Comparison of ENCODE assay signal across 1 cellular context in the genomic region with DNA sequence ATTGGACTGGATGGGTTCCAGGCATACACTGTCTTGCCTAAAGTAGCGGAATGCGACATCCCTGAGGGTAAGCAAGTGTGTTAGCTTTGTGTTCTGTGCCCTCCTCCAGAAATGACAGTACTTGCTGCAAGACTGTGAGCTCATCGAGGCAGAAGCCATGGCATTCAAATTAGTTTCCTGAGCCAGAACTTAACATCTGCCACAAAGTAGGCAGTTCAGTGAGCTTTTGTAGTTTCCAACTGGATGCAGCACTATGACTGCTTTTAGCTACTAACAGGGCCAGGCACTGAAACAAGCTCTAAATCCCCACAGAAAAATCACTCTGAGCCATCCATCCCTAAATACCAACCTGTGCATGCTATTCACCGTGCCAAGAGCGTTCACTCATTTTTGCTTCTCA.
TF ChIP-seq lines count a peak whose summit lies in the region.

No MANE protein-coding gene starts in this region.

TF ChIP-seq in GM23338, 12 proteins besides CTCF, POLR2A, EP300 and RAD21:
- TF ChIP-seq, protein P1, sequence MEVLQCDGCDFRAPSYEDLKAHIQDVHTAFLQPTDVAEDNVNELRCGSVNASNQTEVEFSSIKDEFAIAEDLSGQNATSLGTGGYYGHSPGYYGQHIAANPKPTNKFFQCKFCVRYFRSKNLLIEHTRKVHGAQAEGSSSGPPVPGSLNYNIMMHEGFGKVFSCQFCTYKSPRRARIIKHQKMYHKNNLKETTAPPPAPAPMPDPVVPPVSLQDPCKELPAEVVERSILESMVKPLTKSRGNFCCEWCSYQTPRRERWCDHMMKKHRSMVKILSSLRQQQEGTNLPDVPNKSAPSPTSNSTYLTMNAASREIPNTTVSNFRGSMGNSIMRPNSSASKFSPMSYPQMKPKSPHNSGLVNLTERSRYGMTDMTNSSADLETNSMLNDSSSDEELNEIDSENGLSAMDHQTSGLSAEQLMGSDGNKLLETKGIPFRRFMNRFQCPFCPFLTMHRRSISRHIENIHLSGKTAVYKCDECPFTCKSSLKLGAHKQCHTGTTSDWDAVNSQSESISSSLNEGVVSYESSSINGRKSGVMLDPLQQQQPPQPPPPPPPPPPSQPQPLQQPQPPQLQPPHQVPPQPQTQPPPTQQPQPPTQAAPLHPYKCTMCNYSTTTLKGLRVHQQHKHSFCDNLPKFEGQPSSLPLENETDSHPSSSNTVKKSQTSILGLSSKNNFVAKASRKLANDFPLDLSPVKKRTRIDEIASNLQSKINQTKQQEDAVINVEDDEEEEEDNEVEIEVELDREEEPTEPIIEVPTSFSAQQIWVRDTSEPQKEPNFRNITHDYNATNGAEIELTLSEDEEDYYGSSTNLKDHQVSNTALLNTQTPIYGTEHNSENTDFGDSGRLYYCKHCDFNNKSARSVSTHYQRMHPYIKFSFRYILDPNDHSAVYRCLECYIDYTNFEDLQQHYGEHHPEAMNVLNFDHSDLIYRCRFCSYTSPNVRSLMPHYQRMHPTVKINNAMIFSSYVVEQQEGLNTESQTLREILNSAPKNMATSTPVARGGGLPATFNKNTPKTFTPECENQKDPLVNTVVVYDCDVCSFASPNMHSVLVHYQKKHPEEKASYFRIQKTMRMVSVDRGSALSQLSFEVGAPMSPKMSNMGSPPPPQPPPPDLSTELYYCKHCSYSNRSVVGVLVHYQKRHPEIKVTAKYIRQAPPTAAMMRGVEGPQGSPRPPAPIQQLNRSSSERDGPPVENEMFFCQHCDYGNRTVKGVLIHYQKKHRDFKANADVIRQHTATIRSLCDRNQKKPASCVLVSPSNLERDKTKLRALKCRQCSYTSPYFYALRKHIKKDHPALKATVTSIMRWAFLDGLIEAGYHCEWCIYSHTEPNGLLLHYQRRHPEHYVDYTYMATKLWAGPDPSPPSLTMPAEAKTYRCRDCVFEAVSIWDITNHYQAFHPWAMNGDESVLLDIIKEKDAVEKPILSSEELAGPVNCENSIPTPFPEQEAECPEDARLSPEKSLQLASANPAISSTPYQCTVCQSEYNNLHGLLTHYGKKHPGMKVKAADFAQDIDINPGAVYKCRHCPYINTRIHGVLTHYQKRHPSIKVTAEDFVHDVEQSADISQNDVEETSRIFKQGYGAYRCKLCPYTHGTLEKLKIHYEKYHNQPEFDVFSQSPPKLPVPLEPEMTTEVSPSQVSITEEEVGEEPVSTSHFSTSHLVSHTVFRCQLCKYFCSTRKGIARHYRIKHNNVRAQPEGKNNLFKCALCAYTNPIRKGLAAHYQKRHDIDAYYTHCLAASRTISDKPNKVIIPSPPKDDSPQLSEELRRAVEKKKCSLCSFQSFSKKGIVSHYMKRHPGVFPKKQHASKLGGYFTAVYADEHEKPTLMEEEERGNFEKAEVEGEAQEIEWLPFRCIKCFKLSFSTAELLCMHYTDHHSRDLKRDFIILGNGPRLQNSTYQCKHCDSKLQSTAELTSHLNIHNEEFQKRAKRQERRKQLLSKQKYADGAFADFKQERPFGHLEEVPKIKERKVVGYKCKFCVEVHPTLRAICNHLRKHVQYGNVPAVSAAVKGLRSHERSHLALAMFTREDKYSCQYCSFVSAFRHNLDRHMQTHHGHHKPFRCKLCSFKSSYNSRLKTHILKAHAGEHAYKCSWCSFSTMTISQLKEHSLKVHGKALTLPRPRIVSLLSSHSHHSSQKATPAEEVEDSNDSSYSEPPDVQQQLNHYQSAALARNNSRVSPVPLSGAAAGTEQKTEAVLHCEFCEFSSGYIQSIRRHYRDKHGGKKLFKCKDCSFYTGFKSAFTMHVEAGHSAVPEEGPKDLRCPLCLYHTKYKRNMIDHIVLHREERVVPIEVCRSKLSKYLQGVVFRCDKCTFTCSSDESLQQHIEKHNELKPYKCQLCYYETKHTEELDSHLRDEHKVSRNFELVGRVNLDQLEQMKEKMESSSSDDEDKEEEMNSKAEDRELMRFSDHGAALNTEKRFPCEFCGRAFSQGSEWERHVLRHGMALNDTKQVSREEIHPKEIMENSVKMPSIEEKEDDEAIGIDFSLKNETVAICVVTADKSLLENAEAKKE (CRISPR knock-in tag; IDR thresholded peaks at IDR 0.05) = no peak
- TF ChIP-seq ZNF331 (CRISPR knock-in tag; IDR thresholded peaks at IDR 0.05; ENCODE audit: low read depth) (no peak), CREB1 (CRISPR knock-in tag; IDR thresholded peaks at IDR 0.05; ENCODE audit: low read depth) (no peak), EZH2phosphoT487 (IDR thresholded peaks at IDR 0.05; ENCODE audit: unreplicated experiment) (no peak), STAT1 (IDR thresholded peaks at IDR 0.05; ENCODE audit: unreplicated experiment) (no peak), NANOG (IDR thresholded peaks at IDR 0.05; ENCODE audit: borderline replicate concordance) (no peak), ZNF114 (CRISPR knock-in tag; IDR thresholded peaks at IDR 0.05) (no peak), EZH2 (IDR thresholded peaks at IDR 0.05; ENCODE audit: low read depth, unreplicated experiment) (no peak), POLR2AphosphoS5 (IDR thresholded peaks at IDR 0.05; ENCODE audit: low read depth) (no peak), JUNB (IDR thresholded peaks at IDR 0.05; ENCODE audit: unreplicated experiment) (no peak)
- TF ChIP-seq, protein P2, sequence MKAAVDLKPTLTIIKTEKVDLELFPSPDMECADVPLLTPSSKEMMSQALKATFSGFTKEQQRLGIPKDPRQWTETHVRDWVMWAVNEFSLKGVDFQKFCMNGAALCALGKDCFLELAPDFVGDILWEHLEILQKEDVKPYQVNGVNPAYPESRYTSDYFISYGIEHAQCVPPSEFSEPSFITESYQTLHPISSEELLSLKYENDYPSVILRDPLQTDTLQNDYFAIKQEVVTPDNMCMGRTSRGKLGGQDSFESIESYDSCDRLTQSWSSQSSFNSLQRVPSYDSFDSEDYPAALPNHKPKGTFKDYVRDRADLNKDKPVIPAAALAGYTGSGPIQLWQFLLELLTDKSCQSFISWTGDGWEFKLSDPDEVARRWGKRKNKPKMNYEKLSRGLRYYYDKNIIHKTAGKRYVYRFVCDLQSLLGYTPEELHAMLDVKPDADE (IDR thresholded peaks at IDR 0.05) = no peak
- TF ChIP-seq, protein P3, sequence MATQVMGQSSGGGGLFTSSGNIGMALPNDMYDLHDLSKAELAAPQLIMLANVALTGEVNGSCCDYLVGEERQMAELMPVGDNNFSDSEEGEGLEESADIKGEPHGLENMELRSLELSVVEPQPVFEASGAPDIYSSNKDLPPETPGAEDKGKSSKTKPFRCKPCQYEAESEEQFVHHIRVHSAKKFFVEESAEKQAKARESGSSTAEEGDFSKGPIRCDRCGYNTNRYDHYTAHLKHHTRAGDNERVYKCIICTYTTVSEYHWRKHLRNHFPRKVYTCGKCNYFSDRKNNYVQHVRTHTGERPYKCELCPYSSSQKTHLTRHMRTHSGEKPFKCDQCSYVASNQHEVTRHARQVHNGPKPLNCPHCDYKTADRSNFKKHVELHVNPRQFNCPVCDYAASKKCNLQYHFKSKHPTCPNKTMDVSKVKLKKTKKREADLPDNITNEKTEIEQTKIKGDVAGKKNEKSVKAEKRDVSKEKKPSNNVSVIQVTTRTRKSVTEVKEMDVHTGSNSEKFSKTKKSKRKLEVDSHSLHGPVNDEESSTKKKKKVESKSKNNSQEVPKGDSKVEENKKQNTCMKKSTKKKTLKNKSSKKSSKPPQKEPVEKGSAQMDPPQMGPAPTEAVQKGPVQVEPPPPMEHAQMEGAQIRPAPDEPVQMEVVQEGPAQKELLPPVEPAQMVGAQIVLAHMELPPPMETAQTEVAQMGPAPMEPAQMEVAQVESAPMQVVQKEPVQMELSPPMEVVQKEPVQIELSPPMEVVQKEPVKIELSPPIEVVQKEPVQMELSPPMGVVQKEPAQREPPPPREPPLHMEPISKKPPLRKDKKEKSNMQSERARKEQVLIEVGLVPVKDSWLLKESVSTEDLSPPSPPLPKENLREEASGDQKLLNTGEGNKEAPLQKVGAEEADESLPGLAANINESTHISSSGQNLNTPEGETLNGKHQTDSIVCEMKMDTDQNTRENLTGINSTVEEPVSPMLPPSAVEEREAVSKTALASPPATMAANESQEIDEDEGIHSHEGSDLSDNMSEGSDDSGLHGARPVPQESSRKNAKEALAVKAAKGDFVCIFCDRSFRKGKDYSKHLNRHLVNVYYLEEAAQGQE (IDR thresholded peaks at IDR 0.05; ENCODE audit: unreplicated experiment) = no peak
